Comparison of ENCODE assay signal across 1 cellular context in genomic region chr3:183287301-183287971, GRCh38.
TF ChIP-seq lines count a peak whose summit lies in the region.

No MANE protein-coding gene starts in this region.

TF ChIP-seq in K562, 482 proteins besides CTCF, POLR2A, EP300 and RAD21 (continued from another document and continues in another):
- TF ChIP-seq ZBTB49 (CRISPR knock-in tag; IDR thresholded peaks at IDR 0.05; ENCODE audit: borderline replicate concordance): no peak
- TF ChIP-seq MEF2D (tag; conservative IDR thresholded peaks at IDR 0.05; ENCODE audit: low read depth): peak; percentile 61
- TF ChIP-seq TAF15 (IDR thresholded peaks at IDR 0.05; ENCODE audit: low read depth, low read length): no peak
- TF ChIP-seq TEAD1 (CRISPR knock-in tag; IDR thresholded peaks at IDR 0.05): 0 out of 4 replicates have a peak, but pooled peaks of 1 of the 2 experiments have one; percentile 61
- TF ChIP-seq C11orf30 (IDR thresholded peaks at IDR 0.05; ENCODE audit: low read depth): peak; percentile 88
- peak; percentile 87 for TF ChIP-seq CREB3 (tag; conservative IDR thresholded peaks at IDR 0.05; ENCODE audit: low read depth)
- no peak for TF ChIP-seq ZBED1 (IDR thresholded peaks at IDR 0.05)
- no peak for TF ChIP-seq SLC30A9 (CRISPR knock-in tag; IDR thresholded peaks at IDR 0.05)
- TF ChIP-seq SUPT5H (IDR thresholded peaks at IDR 0.05): no peak
- TF ChIP-seq ETV5 (CRISPR knock-in tag; IDR thresholded peaks at IDR 0.05; ENCODE audit: low read depth): no peak
- 0 out of 4 replicates have a peak, but pooled peaks of 1 of the 2 experiments have one; percentile 24 for TF ChIP-seq MNT (conservative IDR thresholded peaks at IDR 0.05)
- TF ChIP-seq FOXJ3 (CRISPR knock-in tag; IDR thresholded peaks at IDR 0.05): no peak
- no peak for TF ChIP-seq HDAC6 (IDR thresholded peaks at IDR 0.05; ENCODE audit: low read depth, low read length)
- no peak for TF ChIP-seq ZSCAN32 (CRISPR knock-in tag; IDR thresholded peaks at IDR 0.05)
- TF ChIP-seq POLR2B (IDR thresholded peaks at IDR 0.05; ENCODE audit: low read depth, partially characterized antibody): peak; percentile 28
- peak; percentile 90 for TF ChIP-seq NFE2 (IDR thresholded peaks at IDR 0.05; ENCODE audit: low read depth)
- no peak for TF ChIP-seq ELF1 (tag; IDR thresholded peaks at IDR 0.05)
- TF ChIP-seq MXD1 (CRISPR knock-in tag; IDR thresholded peaks at IDR 0.05; ENCODE audit: borderline replicate concordance, poor library complexity, severe bottlenecking): no peak
- no peak for TF ChIP-seq THRA (IDR thresholded peaks at IDR 0.05)
- TF ChIP-seq KDM1A (IDR thresholded peaks at IDR 0.05): no peak
- TF ChIP-seq CSDE1 (IDR thresholded peaks at IDR 0.05): no peak
- no peak for TF ChIP-seq NKRF (IDR thresholded peaks at IDR 0.05; ENCODE audit: borderline replicate concordance)
- peak; percentile 71 for TF ChIP-seq SMARCA4 (IDR thresholded peaks at IDR 0.05)
- no peak for TF ChIP-seq SRSF3 (IDR thresholded peaks at IDR 0.05; ENCODE audit: insufficient read depth, low read length)
- TF ChIP-seq PHTF2 (CRISPR knock-in tag; IDR thresholded peaks at IDR 0.05): no peak
- no peak for TF ChIP-seq BCLAF1 (IDR thresholded peaks at IDR 0.05; ENCODE audit: borderline replicate concordance in 1 of 2, control insufficient read depth in 1 of 2, low read depth in 2 of 2, low read length in 1 of 2)
- no peak for TF ChIP-seq ZNF133 (CRISPR knock-in tag; IDR thresholded peaks at IDR 0.05)
- peak; percentile 7; the same call in 1 of the 2 replicates for TF ChIP-seq ZNF707 (CRISPR knock-in tag; conservative IDR thresholded peaks at IDR 0.05)
- TF ChIP-seq CHD1 (IDR thresholded peaks at IDR 0.05; ENCODE audit: low read length): no peak
- no peak for TF ChIP-seq ZNF224 (CRISPR knock-in tag; IDR thresholded peaks at IDR 0.05)
- peak; percentile 88 for TF ChIP-seq ZNF584 (CRISPR knock-in tag; IDR thresholded peaks at IDR 0.05; ENCODE audit: low read depth)
- peak; percentile 33 for TF ChIP-seq HDAC3 (IDR thresholded peaks at IDR 0.05; ENCODE audit: borderline replicate concordance, partially characterized antibody)
- no peak for TF ChIP-seq MIER1 (IDR thresholded peaks at IDR 0.05; ENCODE audit: low read depth)
- no peak for TF ChIP-seq ZNF77 (CRISPR knock-in tag; IDR thresholded peaks at IDR 0.05)
- TF ChIP-seq TRIM24 (IDR thresholded peaks at IDR 0.05): no peak; a peak in 1 of 4 replicates
- TF ChIP-seq SMARCA5 (IDR thresholded peaks at IDR 0.05): no peak
- peak; percentile 81 for TF ChIP-seq USF2 (CRISPR knock-in tag; IDR thresholded peaks at IDR 0.05)
- TF ChIP-seq STAT5B (CRISPR knock-in tag; IDR thresholded peaks at IDR 0.05): no peak
- TF ChIP-seq POLR2G (IDR thresholded peaks at IDR 0.05; ENCODE audit: low read depth, low read length): no peak
- TF ChIP-seq SRF (CRISPR knock-in tag; IDR thresholded peaks at IDR 0.05): no peak
- TF ChIP-seq ZNF3 (CRISPR knock-in tag; IDR thresholded peaks at IDR 0.05): no peak
- no peak for TF ChIP-seq PML (IDR thresholded peaks at IDR 0.05; ENCODE audit: low read length)
- no peak for TF ChIP-seq DNMT1 (IDR thresholded peaks at IDR 0.05)
- no peak for TF ChIP-seq MAX (CRISPR knock-in tag; IDR thresholded peaks at IDR 0.05)
- no peak for TF ChIP-seq ZNF212 (CRISPR knock-in tag; IDR thresholded peaks at IDR 0.05)
- peak; percentile 48; the same call in 1 of the 2 replicates for TF ChIP-seq TSHZ1 (CRISPR knock-in tag; IDR thresholded peaks at IDR 0.05)
- TF ChIP-seq ZNF280A (IDR thresholded peaks at IDR 0.05; ENCODE audit: low read depth, partially characterized antibody): no peak
- no peak for TF ChIP-seq EWSR1 (IDR thresholded peaks at IDR 0.05; ENCODE audit: borderline replicate concordance, low read depth, partially characterized antibody)
- TF ChIP-seq SPI1 (IDR thresholded peaks at IDR 0.05; ENCODE audit: borderline replicate concordance, low read depth, low read length): no peak
- no peak for TF ChIP-seq NR1H2 (CRISPR knock-in tag; IDR thresholded peaks at IDR 0.05)
- TF ChIP-seq ZNF174 (CRISPR knock-in tag; IDR thresholded peaks at IDR 0.05): no peak
- no peak for TF ChIP-seq BRD4 (IDR thresholded peaks at IDR 0.05)
- TF ChIP-seq TOE1 (IDR thresholded peaks at IDR 0.05; ENCODE audit: borderline replicate concordance): peak; percentile 95
- TF ChIP-seq TOE1 (CRISPR knock-in tag; IDR thresholded peaks at IDR 0.05; ENCODE audit: borderline replicate concordance, low read depth): no peak
